8 cellular contexts compared by ENCODE assay signal in the genomic region with DNA sequence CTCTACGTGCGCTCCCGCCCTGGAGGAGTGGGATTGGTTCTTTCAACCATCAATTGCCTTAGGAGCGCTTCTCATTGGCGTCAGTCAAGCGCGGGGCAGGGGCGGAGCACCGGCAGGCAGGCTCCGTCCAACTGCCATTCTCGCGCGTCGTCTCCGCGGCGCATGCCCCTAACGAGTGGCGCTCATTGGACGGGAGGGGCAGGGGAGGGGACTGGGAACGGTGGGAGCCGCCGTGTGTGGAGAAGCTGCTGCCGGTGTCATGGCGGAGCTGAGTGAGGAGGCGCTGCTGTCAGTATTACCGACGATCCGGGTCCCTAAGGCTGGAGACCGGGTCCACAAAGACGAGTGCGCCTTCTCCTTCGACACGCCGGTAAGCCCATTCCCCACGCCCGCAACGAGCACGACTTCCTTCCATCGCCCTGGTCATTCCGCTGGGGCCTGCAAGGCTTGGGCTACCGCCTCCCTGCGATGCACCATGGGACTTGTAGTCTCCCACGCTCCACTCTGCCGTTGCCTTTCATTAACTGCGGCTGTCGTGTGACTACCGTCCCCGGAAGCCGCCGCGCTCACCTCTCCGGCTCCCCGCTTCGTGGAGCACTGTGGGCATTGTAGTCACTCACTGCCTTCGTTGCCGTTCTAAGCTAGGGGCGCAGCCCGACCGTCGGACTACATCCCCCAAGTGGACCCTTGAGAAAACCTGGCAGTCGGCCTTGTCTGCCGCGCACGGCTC. TPM values are rescaled to one million over a fixed set of nuclear protein-coding genes. Genes with fewer than 3 reads are reported as not detected.
DNase-seq lines count a peak whose midpoint lies in the region; ATAC-seq and FAIRE-seq lines count a peak whose summit lies in the region.

A gene with protein sequence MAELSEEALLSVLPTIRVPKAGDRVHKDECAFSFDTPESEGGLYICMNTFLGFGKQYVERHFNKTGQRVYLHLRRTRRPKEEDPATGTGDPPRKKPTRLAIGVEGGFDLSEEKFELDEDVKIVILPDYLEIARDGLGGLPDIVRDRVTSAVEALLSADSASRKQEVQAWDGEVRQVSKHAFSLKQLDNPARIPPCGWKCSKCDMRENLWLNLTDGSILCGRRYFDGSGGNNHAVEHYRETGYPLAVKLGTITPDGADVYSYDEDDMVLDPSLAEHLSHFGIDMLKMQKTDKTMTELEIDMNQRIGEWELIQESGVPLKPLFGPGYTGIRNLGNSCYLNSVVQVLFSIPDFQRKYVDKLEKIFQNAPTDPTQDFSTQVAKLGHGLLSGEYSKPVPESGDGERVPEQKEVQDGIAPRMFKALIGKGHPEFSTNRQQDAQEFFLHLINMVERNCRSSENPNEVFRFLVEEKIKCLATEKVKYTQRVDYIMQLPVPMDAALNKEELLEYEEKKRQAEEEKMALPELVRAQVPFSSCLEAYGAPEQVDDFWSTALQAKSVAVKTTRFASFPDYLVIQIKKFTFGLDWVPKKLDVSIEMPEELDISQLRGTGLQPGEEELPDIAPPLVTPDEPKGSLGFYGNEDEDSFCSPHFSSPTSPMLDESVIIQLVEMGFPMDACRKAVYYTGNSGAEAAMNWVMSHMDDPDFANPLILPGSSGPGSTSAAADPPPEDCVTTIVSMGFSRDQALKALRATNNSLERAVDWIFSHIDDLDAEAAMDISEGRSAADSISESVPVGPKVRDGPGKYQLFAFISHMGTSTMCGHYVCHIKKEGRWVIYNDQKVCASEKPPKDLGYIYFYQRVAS (plus strand): TSS at position 230 of the 730 bp plus-strand sequence. CDS start 30 bp downstream, at position 260.

- H3K4me1 Mint-ChIP-seq in activated T-cell treated with anti-CD3 and anti-CD28 coated beads, Interleukin-2, amount 50 U/mL, for 72 hours (ENCODE audit: low read depth), result peaks cover 50% of the 10 kb centered on the region

- no peaks in the 10 kb centered on the region for H3K9me3 ChIP-seq in KOPT-K1 (ENCODE audit: insufficient read depth, low read length, poor library complexity, severe bottlenecking)
- no peaks in the 10 kb centered on the region for H3K9me3 ChIP-seq in muscle layer of duodenum (ENCODE audit: control insufficient read depth in 1 of 2, low read length in 2 of 2)

- peak; percentile 76 for FAIRE-seq in RCC 7860 (lab: Jason Lieb, UNC)

- peak within 1 kb of the TSS; percentile 76 to 86 for H3K4me3 Mint-ChIP-seq in activated T-cell treated with anti-CD3 and anti-CD28 coated beads, Interleukin-2, amount 50 U/mL, for 72 hours

- H3K27ac Mint-ChIP-seq in activated T-cell treated with anti-CD3 and anti-CD28 coated beads, Interleukin-2, amount 50 U/mL, for 72 hours, result peak within 1 kb of the TSS; percentile 97

- no peaks in the 10 kb centered on the region for H3K27me3 ChIP-seq in muscle layer of duodenum (ENCODE audit: low read depth, low read length)

- H3K4me1 ChIP-seq in muscle layer of duodenum (ENCODE audit: control insufficient read depth in 1 of 2, insufficient read depth in 2 of 2, low read length in 2 of 2), result peaks cover 14 to 22% of the 10 kb centered on the region in 2 donors

- ATAC-seq in GM21786 (IDR thresholded peaks at IDR 0.05; ENCODE audit: unreplicated experiment) (peak; percentile 68), esophagus mucosa (peak; percentile 89)
- ATAC-seq in activated T-cell treated with anti-CD3 and anti-CD28 coated beads, Interleukin-2, amount 50 U/mL, for 72 hours (replicated peaks in 1 of 2), result peak; percentile 80 to 81

- DNase-seq in DMS79 (lab: John Stamatoyannopoulos, UW) (peak; percentile 99), RCC 7860 (ENCODE audit: low spot score) (peak; percentile 97)
- DNase-seq in activated T-cell treated with anti-CD3 and anti-CD28 coated beads, Interleukin-2, amount 50 U/mL, for 72 hours, result peak; percentile 97 to 99
- peak; percentile 98 to 99 for DNase-seq in stimulated activated CD8-positive, alpha-beta memory T cell treated with anti-CD3 and anti-CD28 coated beads, Interleukin-7, amount 100 ng/mL, for 4 hours (ENCODE audit: low read depth in 2 of 2)

- H3K36me3 Mint-ChIP-seq in activated T-cell treated with anti-CD3 and anti-CD28 coated beads, Interleukin-2, amount 50 U/mL, for 72 hours (ENCODE audit: insufficient read depth in 2 of 2), result peaks cover 9 to 19% of the 10 kb centered on the region in 2 donors

- no peaks in the 10 kb centered on the region for H3K27me3 Mint-ChIP-seq in activated T-cell treated with anti-CD3 and anti-CD28 coated beads, Interleukin-2, amount 50 U/mL, for 72 hours (ENCODE audit: low read depth)

- no peaks in the 10 kb centered on the region for H3K9me3 Mint-ChIP-seq in activated T-cell treated with anti-CD3 and anti-CD28 coated beads, Interleukin-2, amount 50 U/mL, for 72 hours

- H3K36me3 ChIP-seq in KOPT-K1 (ENCODE audit: insufficient read depth, low read length) (peaks cover 67% of the 10 kb centered on the region), muscle layer of duodenum (ENCODE audit: control insufficient read depth in 1 of 2, insufficient read depth in 2 of 2, low read length in 2 of 2) (peaks cover 15 to 38% of the 10 kb centered on the region in 2 donors)

- H3K27ac ChIP-seq in KOPT-K1 (ENCODE audit: low read depth, low read length, poor library complexity, severe bottlenecking), result peak within 1 kb of the TSS; percentile 80
- peak within 1 kb of the TSS; percentile 99 for H3K27ac ChIP-seq in muscle layer of duodenum (ENCODE audit: low read length)

- peak within 1 kb of the TSS; percentile 89 to 91 for H3K4me3 ChIP-seq in muscle layer of duodenum (ENCODE audit: low read depth in 1 of 2, low read length in 2 of 2)

RNA-seq across cellular contexts. Expression of the gene that starts here (rescaled TPM):
- 100 to 1,000 TPM in 1 of 2 donors, 10 to 100 TPM in 1; 98.0 to 105 TPM for total RNA-seq in activated T-cell treated with anti-CD3 and anti-CD28 coated beads, Interleukin-2, amount 50 U/mL, for 72 hours
- 91.1 TPM for total RNA-seq in esophagus mucosa

Comparison
In these comparisons a context has a peak if more than half of its experiments do, and no peak if none do; other contexts are left out.
1. Peak in every context shown above with its lines: DNase-seq, ATAC-seq, H3K4me3 ChIP-seq and H3K27ac ChIP-seq.